24 cellular contexts compared by ENCODE assay signal in the genomic region with DNA sequence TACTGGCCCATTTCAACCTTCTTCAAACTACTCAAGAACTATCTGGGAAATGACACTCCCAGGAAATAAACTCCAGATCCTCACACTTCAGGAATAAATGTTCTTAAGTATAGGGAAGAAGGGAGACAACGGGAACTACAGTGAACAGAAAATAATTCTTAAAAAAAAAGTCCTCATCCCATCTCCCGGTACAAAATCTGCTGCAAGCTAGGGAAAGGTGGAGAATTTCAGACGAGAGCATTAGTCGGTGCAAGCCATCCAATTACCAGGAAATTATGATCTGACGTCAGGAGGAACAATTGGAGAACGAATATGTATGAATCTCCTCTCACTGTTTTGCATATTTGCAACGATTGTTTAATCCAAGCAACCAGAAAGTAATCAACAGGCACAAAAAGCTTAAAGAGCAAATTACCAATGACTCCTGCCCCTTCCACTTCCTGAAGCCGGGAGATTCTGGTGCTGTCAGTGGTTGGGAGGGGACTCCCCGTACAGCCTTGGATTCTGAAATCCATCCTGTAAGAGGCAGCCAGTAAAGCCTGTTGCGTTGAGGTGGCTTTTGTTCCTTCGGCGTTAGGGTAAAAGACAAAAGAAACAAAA. TPM values are rescaled to one million over a fixed set of nuclear protein-coding genes. Genes with fewer than 3 reads are reported as not detected.
A peak's percentile ranks its signal among the peaks of the same experiment; 100 is the strongest.
DNase-seq lines count a peak whose midpoint lies in the region; ATAC-seq and TF ChIP-seq lines count a peak whose summit lies in the region.
"Had no signal": no experiment of that assay in that cellular context is flagged by ENCODE, and none has a peak within 500 bp of the region (broad histone marks: within the 10 kb centered on the region; RNA-seq: fewer than 3 reads in every experiment).

No MANE protein-coding gene starts in this region.

- CTCF ChIA-PET in CD4-positive, alpha-beta T cell (lab: Charles Lee), result no interaction called here
- CTCF ChIA-PET in activated CD4-positive, alpha-beta memory T cell treated with anti-CD3 and anti-CD28 coated beads, Interleukin-2, amount 10 ng/mL, durations not matched to agents 7 days and 5 days (lab: Charles Lee), result interaction anchor here (1.1 kb wide), 1 partner anchor 20 kb away, joined by 3 read pairs; no protein-coding TSS in a partner anchor
- CTCF ChIA-PET in naive thymus-derived CD4-positive, alpha-beta T cell (lab: Charles Lee), result no interaction called here
- CTCF ChIA-PET in SK-N-SH (lab: Yijun Ruan, JAX), result no interaction called here

- no peaks in the 10 kb centered on the region for H3K36me3 ChIP-seq in naive thymus-derived CD4-positive, alpha-beta T cell (ENCODE audit: control insufficient read depth in 2 of 3, insufficient read depth in 3 of 3, low read length in 3 of 3)
- H3K36me3 ChIP-seq in SK-N-SH (replicated peaks in 1 of 2; ENCODE audit: control insufficient read depth in 1 of 2, insufficient read depth in 2 of 2, low read length in 1 of 2), result no peaks in the 10 kb centered on the region
- H3K36me3 ChIP-seq: colonic mucosa, left lung, tibial artery had no signal

- no peak for TF ChIP-seq RAD21 in SK-N-SH (IDR thresholded peaks at IDR 0.05; ENCODE audit: low read length)

- H3K9me3 Mint-ChIP-seq in CD4-positive, alpha-beta T cell, result no peaks in the 10 kb centered on the region
- H3K9me3 Mint-ChIP-seq in activated CD4-positive, alpha-beta memory T cell treated with anti-CD3 and anti-CD28 coated beads, Interleukin-2, amount 10 ng/mL, durations not matched to agents 7 days and 5 days, result no peaks in the 10 kb centered on the region
- H3K9me3 Mint-ChIP-seq in naive thymus-derived CD4-positive, alpha-beta T cell, result peaks cover 5 to 42% (median 7%) of the 10 kb centered on the region in 11 donors
- H3K9me3 Mint-ChIP-seq: activated naive CD8-positive, alpha-beta T cell treated with anti-CD3 and anti-CD28 coated beads, Interleukin-2, amount 10 ng/mL, durations not matched to agents 7 days and 5 days; neural crest cell had no signal

- no peak overlapping the region for H3K4me3 ChIP-seq in naive thymus-derived CD4-positive, alpha-beta T cell (ENCODE audit: low read length)
- no peak overlapping the region for H3K4me3 ChIP-seq in SK-N-SH (ENCODE audit: low read depth in 2 of 2, low read length in 1 of 2)
- H3K4me3 ChIP-seq: body of pancreas, colonic mucosa, left lung, PC-9, smooth muscle cell, tibial artery had no signal

- no peaks in the 10 kb centered on the region for H3K9me2 ChIP-seq in SK-N-SH

- H3F3A ChIP-seq in SK-N-SH (replicated peaks; ENCODE audit: insufficient read depth), result no peaks in the 10 kb centered on the region

- TF ChIP-seq CTCF in CD4-positive, alpha-beta T cell (IDR thresholded peaks at IDR 0.05), result no peak
- TF ChIP-seq CTCF in SK-N-SH (IDR thresholded peaks at IDR 0.05), result no peak

- no peaks in the 10 kb centered on the region for H4K20me1 ChIP-seq in SK-N-SH (ENCODE audit: insufficient read depth)

- no peak overlapping the region for H3K4me2 ChIP-seq in SK-N-SH
- H3K4me2 ChIP-seq: PC-9, smooth muscle cell had no signal

- peaks cover 16 to 31% of the 10 kb centered on the region in 2 donors for H3K4me1 ChIP-seq in naive thymus-derived CD4-positive, alpha-beta T cell (ENCODE audit: control insufficient read depth in 2 of 2, insufficient read depth in 2 of 2, low read length in 2 of 2)
- no peaks in the 10 kb centered on the region; a peak in 1 of 4 replicates for H3K4me1 ChIP-seq in SK-N-SH (ENCODE audit: control insufficient read depth in 1 of 2, insufficient read depth in 2 of 2, low read depth in 1 of 2, low read length in 1 of 2)
- H3K4me1 ChIP-seq: colonic mucosa had no signal

- peak overlapping the region; percentile 16 for H3K27ac Mint-ChIP-seq in CD4-positive, alpha-beta T cell
- H3K27ac Mint-ChIP-seq in activated CD4-positive, alpha-beta memory T cell treated with anti-CD3 and anti-CD28 coated beads, Interleukin-2, amount 10 ng/mL, durations not matched to agents 7 days and 5 days, result peak overlapping the region; percentile 21
- H3K27ac Mint-ChIP-seq in naive thymus-derived CD4-positive, alpha-beta T cell, result peak overlapping the region in 6 of 9 donors; percentile 5 to 83 (median 25)
- H3K27ac Mint-ChIP-seq: activated naive CD8-positive, alpha-beta T cell treated with anti-CD3 and anti-CD28 coated beads, Interleukin-2, amount 10 ng/mL, durations not matched to agents 7 days and 5 days; stimulated activated naive CD8-positive, alpha-beta T cell treated with anti-CD3 and anti-CD28 coated beads, Interleukin-15, Interleukin-2, amounts not matched to agents 100 ng/mL and 50 ng/mL, for 24 hours had no signal

- H3K79me2 ChIP-seq in SK-N-SH (ENCODE audit: insufficient read depth), result no peaks in the 10 kb centered on the region

- no peak overlapping the region for H3K27ac ChIP-seq in CD4-positive, alpha-beta T cell (ENCODE audit: low read depth, low read length)
- H3K27ac ChIP-seq in naive thymus-derived CD4-positive, alpha-beta T cell (ENCODE audit: low read depth, low read length), result no peak overlapping the region
- H3K27ac ChIP-seq in SK-N-SH (ENCODE audit: low read depth in 2 of 2, low read length in 1 of 2), result no peak overlapping the region
- H3K27ac ChIP-seq: body of pancreas, colonic mucosa, left lung, PC-9, tibial artery had no signal

- peaks cover 99% of the 10 kb centered on the region for H3K27me3 ChIP-seq in CD4-positive, alpha-beta T cell (ENCODE audit: control insufficient read depth, insufficient read depth, low read length)
- H3K27me3 ChIP-seq in naive thymus-derived CD4-positive, alpha-beta T cell (ENCODE audit: control insufficient read depth in 2 of 2, insufficient read depth in 2 of 2, low read length in 2 of 2), result peaks cover 64 to 81% of the 10 kb centered on the region in 2 donors
- H3K27me3 ChIP-seq in SK-N-SH (ENCODE audit: insufficient read depth), result no peaks in the 10 kb centered on the region

- no peaks in the 10 kb centered on the region for H3K36me3 Mint-ChIP-seq in CD4-positive, alpha-beta T cell (ENCODE audit: low read depth)
- H3K36me3 Mint-ChIP-seq in activated CD4-positive, alpha-beta memory T cell treated with anti-CD3 and anti-CD28 coated beads, Interleukin-2, amount 10 ng/mL, durations not matched to agents 7 days and 5 days (ENCODE audit: low read depth), result peaks cover 22% of the 10 kb centered on the region
- peaks cover 0 to 7% (median 4%) of the 10 kb centered on the region in 5 donors for H3K36me3 Mint-ChIP-seq in naive thymus-derived CD4-positive, alpha-beta T cell

- POLR2A ChIA-PET in CD4-positive, alpha-beta T cell (lab: Charles Lee), result no interaction called here
- POLR2A ChIA-PET in activated CD4-positive, alpha-beta memory T cell treated with anti-CD3 and anti-CD28 coated beads, Interleukin-2, amount 10 ng/mL, durations not matched to agents 7 days and 5 days (lab: Charles Lee), result interaction anchor here (1.1 to 3.4 kb wide), 3 partner anchors 11 to 21 kb away, joined by 3 to 18 read pairs (median 4); partner anchors contain the start of gene GATA3
- POLR2A ChIA-PET in naive thymus-derived CD4-positive, alpha-beta T cell (lab: Charles Lee), result interaction anchor here (1.9 kb wide), 1 partner anchor 9 kb away, joined by 11 read pairs; no protein-coding TSS in a partner anchor
- POLR2A ChIA-PET in SK-N-SH (lab: Yijun Ruan, JAX), result no interaction called here

- DNase-seq in CD4-positive, alpha-beta T cell, result no peak
- DNase-seq in ELF-1 (ENCODE audit: low read depth, low spot score) (peak; percentile 47), SK-N-SH (no peak), RKO (ENCODE audit: low spot score) (no peak), head of caudate nucleus (no peak)
- DNase-seq in activated CD4-positive, alpha-beta memory T cell treated with anti-CD3 and anti-CD28 coated beads, Interleukin-2, amount 10 ng/mL, durations not matched to agents 7 days and 5 days, result no peak
- DNase-seq in naive thymus-derived CD4-positive, alpha-beta T cell, result peak in 4 of 9 donors; percentile 10 to 24 (median 18)
- DNase-seq: activated CD4-positive, CD25-positive, alpha-beta regulatory T cell; activated naive CD8-positive, alpha-beta T cell treated with anti-CD3 and anti-CD28 coated beads, Interleukin-2, amount 10 ng/mL, durations not matched to agents 7 days and 5 days; body of pancreas; colonic mucosa; EL; left lung; midbrain; NCI-H774; PC-9; stimulated activated CD4-positive, alpha-beta T cell treated with anti-CD3 and anti-CD28 coated beads, Interleukin-2, amount 100 ng/mL, for 48 hours; T-helper 9 cell had no signal

- H3K4me1 Mint-ChIP-seq in CD4-positive, alpha-beta T cell (ENCODE audit: low read depth), result peaks cover 62% of the 10 kb centered on the region
- peaks cover 52% of the 10 kb centered on the region for H3K4me1 Mint-ChIP-seq in activated CD4-positive, alpha-beta memory T cell treated with anti-CD3 and anti-CD28 coated beads, Interleukin-2, amount 10 ng/mL, durations not matched to agents 7 days and 5 days
- H3K4me1 Mint-ChIP-seq in naive thymus-derived CD4-positive, alpha-beta T cell, result peaks cover 36 to 60% (median 45%) of the 10 kb centered on the region in 7 donors

- peaks cover 12% of the 10 kb centered on the region for H3K9me3 ChIP-seq in CD4-positive, alpha-beta T cell (ENCODE audit: control insufficient read depth, low read length)
- H3K9me3 ChIP-seq in naive thymus-derived CD4-positive, alpha-beta T cell (ENCODE audit: control insufficient read depth in 2 of 3, low read length in 3 of 3), result no peaks in the 10 kb centered on the region
- no peaks in the 10 kb centered on the region for H3K9me3 ChIP-seq in SK-N-SH
- H3K9me3 ChIP-seq: body of pancreas, colonic mucosa, left lung, tibial artery had no signal

- TF ChIP-seq EP300 in SK-N-SH (IDR thresholded peaks at IDR 0.05; ENCODE audit: borderline replicate concordance in 1 of 2, low read depth in 1 of 2, low read length in 1 of 2), result no peak

- peak overlapping the region; percentile 36 for H3K4me3 Mint-ChIP-seq in CD4-positive, alpha-beta T cell
- H3K4me3 Mint-ChIP-seq in activated CD4-positive, alpha-beta memory T cell treated with anti-CD3 and anti-CD28 coated beads, Interleukin-2, amount 10 ng/mL, durations not matched to agents 7 days and 5 days, result no peak overlapping the region
- peak overlapping the region in 1 of 10 donors; percentile 2 for H3K4me3 Mint-ChIP-seq in naive thymus-derived CD4-positive, alpha-beta T cell
- H3K4me3 Mint-ChIP-seq: activated naive CD8-positive, alpha-beta T cell treated with anti-CD3 and anti-CD28 coated beads, Interleukin-2, amount 10 ng/mL, durations not matched to agents 7 days and 5 days; neural crest cell; stimulated activated naive CD8-positive, alpha-beta T cell treated with anti-CD3 and anti-CD28 coated beads, Interleukin-15, Interleukin-2, amounts not matched to agents 100 ng/mL and 50 ng/mL, for 24 hours had no signal

- peaks cover 92% of the 10 kb centered on the region for H3K27me3 Mint-ChIP-seq in CD4-positive, alpha-beta T cell
- H3K27me3 Mint-ChIP-seq in activated CD4-positive, alpha-beta memory T cell treated with anti-CD3 and anti-CD28 coated beads, Interleukin-2, amount 10 ng/mL, durations not matched to agents 7 days and 5 days, result peaks cover 85% of the 10 kb centered on the region
- H3K27me3 Mint-ChIP-seq in naive thymus-derived CD4-positive, alpha-beta T cell, result peaks cover 81 to 91% (median 82%) of the 10 kb centered on the region in 5 donors

- 85% methylated on average over 12 of the region's 12 CpGs for WGBS in SK-N-SH (ENCODE audit: low lambda C conversion rate)

- ATAC-seq in CD4-positive, alpha-beta T cell (ENCODE audit: poor library complexity), result no peak
- no peak for ATAC-seq in naive thymus-derived CD4-positive, alpha-beta T cell
- ATAC-seq: body of pancreas, HepG2, left lung had no signal

- intact Hi-C loops in CD4-positive, alpha-beta T cell (cut with DNase I, micrococcal nuclease), result loop anchor here (2.0 to 10.0 kb wide), 2 partner anchors 13 to 515 kb away; no protein-coding TSS in a partner anchor
- intact Hi-C loops in naive thymus-derived CD4-positive, alpha-beta T cell (cut with micrococcal nuclease), result loop anchor here in 1 of 2 donors (1.0 kb wide), 1 partner anchor 9 kb away; no protein-coding TSS in a partner anchor
- intact Hi-C loops in head of caudate nucleus (cut with DNase I), result no loop called here

- no peak overlapping the region for H3K9ac ChIP-seq in SK-N-SH

- no peak overlapping the region for H2AFZ ChIP-seq in SK-N-SH (ENCODE audit: low read depth)
- H2AFZ ChIP-seq: PC-9 had no signal

RNA-seq across cellular contexts. Expression of gene GATA3, which starts 15.1 kb away (rescaled TPM):
- 100 to 1,000 TPM; 128 to 141 TPM for total RNA-seq in CD4-positive, alpha-beta T cell
- total RNA-seq in activated CD4-positive, alpha-beta memory T cell treated with anti-CD3 and anti-CD28 coated beads, Interleukin-2, amount 10 ng/mL, durations not matched to agents 7 days and 5 days, result 100 to 1,000 TPM; 112 TPM
- 10 to 100 TPM; 31.2 to 60.1 (median 38.6) TPM for total RNA-seq in naive thymus-derived CD4-positive, alpha-beta T cell
- 10 to 100 TPM; 24.0 to 30.9 TPM for polyA plus RNA-seq in naive thymus-derived CD4-positive, alpha-beta T cell
- 5.1 and 14.3 TPM in 2 replicates for polyA plus RNA-seq in SK-N-SH (2012; rRNA removed)
- 13.1 and 16.2 TPM in 2 replicates for polyA plus RNA-seq in SK-N-SH (2012; cell fraction: cytosol; rRNA removed)
- 24.8 and 29.4 TPM in 2 replicates for polyA plus RNA-seq in SK-N-SH (2012; cell fraction: nucleus; rRNA removed)
- total RNA-seq: fibroblast of lung, HepG2 had no signal
- polyA plus RNA-seq: fibroblast of lung, HepG2 had no signal

Comparison
In these comparisons a context has a peak if more than half of its experiments do, and no peak if none do; other contexts are left out.
1. POLR2A ChIA-PET loops: an anchor here in activated CD4-positive, alpha-beta memory T cell treated with anti-CD3 and anti-CD28 coated beads, Interleukin-2, amount 10 ng/mL, durations not matched to agents 7 days and 5 days (1.1 to 3.4 kb wide) and naive thymus-derived CD4-positive, alpha-beta T cell (1.9 kb wide); none called in CD4-positive, alpha-beta T cell and SK-N-SH.